ENCODE assay signal across 8 cellular contexts in genomic region chr3:186413615-186414415, GRCh38. TPM values are rescaled to one million over a fixed set of nuclear protein-coding genes. Genes with fewer than 3 reads are reported as not detected.
DNase-seq lines count a peak whose midpoint lies in the region; ATAC-seq and TF ChIP-seq lines count a peak whose summit lies in the region.

No MANE protein-coding gene starts in this region.

- CTCF ChIA-PET in WTC11 (lab: Charles Lee): interaction anchor here (1.0 to 1.8 kb wide), 4 partner anchors 12 to 155 kb away, joined by 4 to 5 read pairs (median 4); no protein-coding TSS in a partner anchor

- H3K27me3 Mint-ChIP-seq in WTC11 (ENCODE audit: low read depth) (no peaks in the 10 kb centered on the region; the same call in 1 of the 2 replicates), naive B cell (peaks cover 28 to 34% (median 29%) of the 10 kb centered on the region in 3 donors)

- DNase-seq in AG09309 (ENCODE audit: low read depth) (no peak), GM19238 (ENCODE audit: insufficient read length, low spot score) (peak; percentile 19), M059J (ENCODE audit: low read depth) (peak; percentile 64), WTC11 (ENCODE audit: low spot score) (peak; percentile 45), esophagus muscularis mucosa (ENCODE audit: extremely low spot score) (peak; percentile 93), naive B cell (peak; percentile 26), uterus (peak; percentile 63 to 65)

- peaks cover 16 to 74% (median 60%) of the 10 kb centered on the region in 4 donors for H3K4me1 ChIP-seq in esophagus muscularis mucosa
- H3K4me1 ChIP-seq in uterus: no peaks in the 10 kb centered on the region

- H3K27me3 ChIP-seq in esophagus muscularis mucosa: no peaks in the 10 kb centered on the region
- no peaks in the 10 kb centered on the region for H3K27me3 ChIP-seq in uterus

- TF ChIP-seq EP300 in esophagus muscularis mucosa (IDR thresholded peaks at IDR 0.05): peak; percentile 92

- peaks cover 32% of the 10 kb centered on the region for H3K4me1 Mint-ChIP-seq in WTC11
- peaks cover 26 to 27% (median 26%) of the 10 kb centered on the region in 3 donors for H3K4me1 Mint-ChIP-seq in naive B cell

- peak overlapping the region; percentile 90 to 97 (median 92) for H3K27ac ChIP-seq in esophagus muscularis mucosa (replicated peaks in 1 of 4)
- H3K27ac ChIP-seq in uterus: peak overlapping the region; percentile 36 to 68

- H3K9me3 Mint-ChIP-seq in WTC11: peaks cover 3% of the 10 kb centered on the region; the same call in 1 of the 2 replicates
- peaks cover 0 to 3% (median 0%) of the 10 kb centered on the region in 7 donors for H3K9me3 Mint-ChIP-seq in naive B cell

- intact Hi-C loops in esophagus muscularis mucosa (cut with DNase I) (loop anchor here (5.0 kb wide), 2 partner anchors 47 to 142 kb away; no protein-coding TSS in a partner anchor), uterus (cut with DNase I; ENCODE audit: low total_unique reads) (no loop called here)

- POLR2A ChIA-PET in WTC11 (lab: Charles Lee): interaction anchor here (0.6 kb wide), 1 partner anchor 148 kb away, joined by 4 read pairs; no protein-coding TSS in a partner anchor

- TF ChIP-seq POLR2A in esophagus muscularis mucosa (IDR thresholded peaks at IDR 0.05; ENCODE audit: low read depth): no peak
- TF ChIP-seq POLR2A in uterus (IDR thresholded peaks at IDR 0.05): no peak

- TF ChIP-seq CTCF in AG09309 (IDR thresholded peaks at IDR 0.05; ENCODE audit: control insufficient read depth, insufficient read depth, low read depth, low read length, missing control alignments) (no peak), WTC11 (IDR thresholded peaks at IDR 0.05) (no peak), esophagus muscularis mucosa (IDR thresholded peaks at IDR 0.05) (no peak), uterus (IDR thresholded peaks at IDR 0.05) (no peak)

- peak; percentile 74 for ATAC-seq in WTC11
- ATAC-seq in naive B cell (ENCODE audit: low read depth in 2 of 2): peak; percentile 86 to 89
- no peak for ATAC-seq in HG02852 (IDR thresholded peaks at IDR 0.05; ENCODE audit: unreplicated experiment)

- H3K4me3 Mint-ChIP-seq in WTC11 (peak overlapping the region; percentile 72), naive B cell (peak overlapping the region; percentile 27 to 93 (median 84))

- peak overlapping the region; percentile 62 for H3K27ac Mint-ChIP-seq in WTC11
- peak overlapping the region in 3 of 6 donors; percentile 19 to 74 (median 56) for H3K27ac Mint-ChIP-seq in naive B cell

- H3K4me3 ChIP-seq in AG09309 (ENCODE audit: control insufficient read depth, low read depth, low read length): peak overlapping the region; percentile 1
- peak overlapping the region; percentile 43 to 57 (median 46) for H3K4me3 ChIP-seq in esophagus muscularis mucosa
- H3K4me3 ChIP-seq in uterus: peak overlapping the region; percentile 10 to 28

- H3K9me3 ChIP-seq in esophagus muscularis mucosa (no peaks in the 10 kb centered on the region), uterus (no peaks in the 10 kb centered on the region)

- H3K36me3 ChIP-seq in esophagus muscularis mucosa (no peaks in the 10 kb centered on the region), uterus (no peaks in the 10 kb centered on the region)

- WGBS in esophagus muscularis mucosa: 7% methylated on average over 21 of the region's 22 CpGs

- H3K36me3 Mint-ChIP-seq in WTC11 (no peaks in the 10 kb centered on the region), naive B cell (peaks cover 0 to 5% of the 10 kb centered on the region in 2 donors)

TF ChIP-seq in WTC11, 78 proteins besides CTCF, POLR2A, EP300 and RAD21:
- TF ChIP-seq GTF2I (CRISPR knock-in tag; conservative IDR thresholded peaks at IDR 0.05) (no peak), ZNF423 (CRISPR knock-in tag; IDR thresholded peaks at IDR 0.05) (peak; percentile 47; the same call in 1 of the 2 replicates)

RNA-seq across cellular contexts. Expression of gene DGKG, which starts 51.8 kb away (rescaled TPM):
- total RNA-seq in M059J (2014; rRNA removed; shearing (Covaris generic)): 14.4 and 16.7 TPM in 2 replicates
- total RNA-seq in WTC11 (2021) (0.30 to 0.92 TPM (median 0.57 TPM) in 3 replicates), esophagus muscularis mucosa (100 to 1,000 TPM in 2 of 4 donors, 10 to 100 TPM in 2; 75.0 to 169 (median 104) TPM), uterus (10 to 100 TPM in 2 of 4 donors, 1 to 10 TPM in 2; 1.9 to 10.8 (median 6.7) TPM)
- under 1 TPM in 4 of 6 donors, not detected in 2; 0.30 to 0.68 (median 0.54) TPM for polyA plus RNA-seq in naive B cell (ENCODE audit: low read depth in 6 of 6)
